Comparison of ENCODE assay signal across 8 cellular contexts in the genomic region with DNA sequence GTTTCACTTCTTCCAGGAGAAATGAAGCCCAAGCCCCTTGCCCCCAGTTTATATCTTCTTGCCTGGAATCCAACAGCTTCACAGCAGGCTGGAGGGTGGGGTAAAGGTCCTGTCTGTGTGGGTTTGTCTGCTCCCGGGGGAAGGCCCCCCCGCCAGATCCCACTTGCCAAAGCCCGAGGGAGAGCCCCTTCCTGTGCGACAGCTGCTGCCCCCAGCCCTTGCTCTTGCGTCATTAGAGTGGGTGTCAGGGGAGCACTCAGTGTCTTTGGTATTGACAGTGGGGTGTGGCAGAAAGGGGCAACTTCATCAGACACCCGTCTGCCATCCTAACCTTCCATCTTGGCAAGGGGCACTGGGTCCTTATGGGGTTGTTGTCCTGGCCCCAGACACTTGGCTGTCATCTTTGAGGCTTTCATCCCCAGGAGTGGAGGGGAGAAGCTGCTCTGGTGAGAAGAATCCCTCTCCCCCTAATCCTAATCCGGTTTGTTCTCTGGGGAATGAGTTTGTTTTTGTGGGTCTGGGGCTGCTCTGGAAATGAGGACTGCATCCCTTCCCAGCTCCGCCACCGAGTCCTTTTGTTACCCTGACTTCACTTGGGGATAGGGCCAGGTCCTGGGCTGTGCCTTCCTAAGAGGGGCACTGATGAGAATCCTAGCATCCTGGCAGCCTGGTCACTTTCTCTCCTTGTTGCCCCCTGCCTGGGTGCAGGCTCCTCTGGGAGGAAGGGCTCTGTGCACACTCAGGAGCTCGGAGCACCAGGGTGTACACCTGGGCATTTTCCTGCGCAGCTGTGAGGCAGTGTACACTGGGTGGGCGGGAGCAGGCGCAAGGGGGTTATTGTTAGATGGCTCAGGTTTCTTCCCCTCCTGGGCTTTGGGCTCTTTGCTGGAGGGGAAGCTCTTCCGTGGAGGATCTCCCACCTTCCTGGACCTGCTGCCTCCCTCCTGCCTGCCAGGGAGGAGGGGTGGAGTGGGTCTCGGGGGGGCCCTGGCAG.
DNase-seq lines count a peak whose midpoint lies in the region; ATAC-seq lines count a peak whose summit lies in the region.

No MANE protein-coding gene starts in this region.

- DNase-seq in NCI-H1092 treated with DMSO at 0.1 percent for 48 hours (lab: John Stamatoyannopoulos, UW): peak; percentile 37
- no peak for DNase-seq in NCI-H1092 (lab: John Stamatoyannopoulos, UW)
- DNase-seq in stimulated activated naive CD4-positive, alpha-beta T cell treated with Interleukin-2 at 50 U/mL for 16 hours (lab: John Stamatoyannopoulos, UW): no peak
- no peak for DNase-seq in OCI-M1 (lab: John Stamatoyannopoulos, UW)

- peak overlapping the region; percentile 79 for H3K4me3 Mint-ChIP-seq in activated naive CD8-positive, alpha-beta T cell
- peak overlapping the region; percentile 75 for H3K4me3 Mint-ChIP-seq in stimulated activated memory B cell treated with anti-CD40 and anti-IgM and Interleukin-4, amounts not matched to agents 10 μg/mL and 1 μg/mL and 100 μg/mL, for 72 hours

- H3K9me3 Mint-ChIP-seq in activated naive CD8-positive, alpha-beta T cell (ENCODE audit: low read depth): no peaks in the 10 kb centered on the region
- H3K9me3 Mint-ChIP-seq in stimulated activated memory B cell treated with anti-CD40 and anti-IgM and Interleukin-4, amounts not matched to agents 10 μg/mL and 1 μg/mL and 100 μg/mL, for 72 hours: no peaks in the 10 kb centered on the region

- H3K27me3 Mint-ChIP-seq in activated naive CD8-positive, alpha-beta T cell: no peaks in the 10 kb centered on the region
- H3K27me3 Mint-ChIP-seq in stimulated activated memory B cell treated with anti-CD40 and anti-IgM and Interleukin-4, amounts not matched to agents 10 μg/mL and 1 μg/mL and 100 μg/mL, for 72 hours: no peaks in the 10 kb centered on the region

- H3K4me3 ChIP-seq in iPS-18c (ENCODE audit: insufficient read depth, low read depth, low read length): peak overlapping the region; percentile 74; the same call in 1 of the 2 replicates

- peaks cover 5% of the 10 kb centered on the region for H3K36me3 Mint-ChIP-seq in activated naive CD8-positive, alpha-beta T cell
- peaks cover 16% of the 10 kb centered on the region for H3K36me3 Mint-ChIP-seq in stimulated activated memory B cell treated with anti-CD40 and anti-IgM and Interleukin-4, amounts not matched to agents 10 μg/mL and 1 μg/mL and 100 μg/mL, for 72 hours

- peaks cover 77% of the 10 kb centered on the region for H3K4me1 Mint-ChIP-seq in activated naive CD8-positive, alpha-beta T cell (ENCODE audit: low read depth)
- peaks cover 87% of the 10 kb centered on the region for H3K4me1 Mint-ChIP-seq in stimulated activated memory B cell treated with anti-CD40 and anti-IgM and Interleukin-4, amounts not matched to agents 10 μg/mL and 1 μg/mL and 100 μg/mL, for 72 hours

- ATAC-seq in stimulated activated memory B cell treated with anti-CD40 and anti-IgM and Interleukin-4, amounts not matched to agents 10 μg/mL and 1 μg/mL and 100 μg/mL, for 72 hours: no peak
- no peak for ATAC-seq in GM18909 (IDR thresholded peaks at IDR 0.05; ENCODE audit: poor library complexity, unreplicated experiment)

- H3K27ac Mint-ChIP-seq in activated naive CD8-positive, alpha-beta T cell: peak overlapping the region; percentile 54
- H3K27ac Mint-ChIP-seq in stimulated activated memory B cell treated with anti-CD40 and anti-IgM and Interleukin-4, amounts not matched to agents 10 μg/mL and 1 μg/mL and 100 μg/mL, for 72 hours: peak overlapping the region; percentile 44

- no peaks in the 10 kb centered on the region for H3K9me3 ChIP-seq in iPS-18c (ENCODE audit: control insufficient read depth, insufficient read depth, low read length)
